Comparison of ENCODE assay signal across 9 cellular contexts in the genomic region with DNA sequence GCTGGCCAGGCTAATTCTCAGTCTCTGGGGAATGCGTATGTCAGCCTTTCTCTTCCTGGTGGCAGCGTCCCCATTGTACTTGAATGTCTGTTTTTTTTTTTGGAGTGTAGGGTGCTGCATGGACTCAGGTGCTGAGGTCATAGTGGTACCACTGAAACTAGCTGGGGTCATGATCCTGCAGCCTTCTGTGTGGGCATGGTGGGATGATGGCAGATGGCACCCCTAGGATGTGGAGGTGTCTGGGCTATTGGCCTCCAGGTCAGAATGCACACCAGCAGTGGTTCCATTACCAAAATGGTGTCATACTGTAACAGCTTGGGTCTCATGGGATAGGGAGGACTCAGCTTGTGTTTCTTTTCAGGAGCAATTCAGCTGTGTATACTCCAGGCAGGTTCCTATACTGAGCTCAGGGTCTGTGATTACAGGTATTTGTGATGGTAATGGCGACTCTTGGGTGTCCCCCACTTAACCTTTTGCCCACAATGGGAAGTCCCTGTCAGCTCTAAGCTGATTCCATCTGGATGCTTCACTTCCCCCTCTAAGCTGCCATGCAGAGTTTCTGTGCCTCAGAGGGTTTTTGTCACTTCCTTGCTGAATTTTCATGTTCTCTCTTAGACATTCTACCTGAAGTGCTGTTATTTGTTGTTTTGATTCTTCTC. TPM values are rescaled to one million over a fixed set of nuclear protein-coding genes. Genes with fewer than 3 reads are reported as not detected.
DNase-seq lines count a peak whose midpoint lies in the region; ATAC-seq and TF ChIP-seq lines count a peak whose summit lies in the region.
"Had no signal": no experiment of that assay in that cellular context is flagged by ENCODE, and none has a peak within 500 bp of the region (broad histone marks: within the 10 kb centered on the region; RNA-seq: fewer than 3 reads in every experiment).

No MANE protein-coding gene starts in this region.

- H3K27me3 Mint-ChIP-seq in activated B cell treated with CpG ODN at 0.5 μM for 24 hours, result no peaks in the 10 kb centered on the region

- no peak overlapping the region for H3K4me2 ChIP-seq in OCI-LY7 (ENCODE audit: low read length)

- H2AFZ ChIP-seq in OCI-LY7 (ENCODE audit: low read length), result no peak overlapping the region

- peaks cover 40% of the 10 kb centered on the region for H3K4me1 Mint-ChIP-seq in activated B cell treated with CpG ODN at 0.5 μM for 24 hours

- no peak overlapping the region for H3K4me3 Mint-ChIP-seq in activated B cell treated with CpG ODN at 0.5 μM for 24 hours

- intact Hi-C loops in activated B cell treated with CpG ODN at 0.5 μM for 24 hours (cut with micrococcal nuclease), result loop anchor here (1.0 to 5.0 kb wide), 2 partner anchors 988 to 1062 kb away; no protein-coding TSS in a partner anchor
- intact Hi-C loops in OCI-LY7 (cut with micrococcal nuclease; ENCODE audit: unreplicated experiment), result loop anchor here (5.0 kb wide), 1 partner anchor 272 kb away; no protein-coding TSS in a partner anchor

- POLR2A ChIA-PET in activated B cell treated with CpG ODN at 0.5 μM for 24 hours (lab: Charles Lee) (interaction anchor here (0.7 to 1.2 kb wide), 3 partner anchors 18 to 987 kb away, joined by 3 to 5 read pairs (median 4); a partner anchor contains a TSS), OCI-LY7 (lab: Charles Lee) (interaction anchor here (1.5 kb wide), 1 partner anchor 9 kb away, joined by 6 read pairs; no protein-coding TSS in a partner anchor)

- CTCF ChIA-PET in activated B cell treated with CpG ODN at 0.5 μM for 24 hours (lab: Charles Lee), result interaction anchor here (0.6 to 1.5 kb wide), 5 partner anchors 15 to 479 kb away, joined by 3 to 5 read pairs (median 4); no protein-coding TSS in a partner anchor
- CTCF ChIA-PET in OCI-LY7 (lab: Charles Lee; ENCODE audit: unreplicated experiment), result interaction anchor here (0.8 kb wide), 1 partner anchor 9 kb away, joined by 3 read pairs; no protein-coding TSS in a partner anchor

- peak overlapping the region; percentile 76 for H3K27ac Mint-ChIP-seq in activated B cell treated with CpG ODN at 0.5 μM for 24 hours

- H3K9me2 ChIP-seq in OCI-LY7 (ENCODE audit: insufficient read depth, low read length), result no peaks in the 10 kb centered on the region

- no peak for TF ChIP-seq CTCF in GM12864 (IDR thresholded peaks at IDR 0.05; ENCODE audit: low read depth, low read length, missing control alignments)
- TF ChIP-seq CTCF in activated B cell treated with CpG ODN at 0.5 μM for 24 hours (IDR thresholded peaks at IDR 0.05), result no peak
- TF ChIP-seq CTCF in OCI-LY7 (conservative IDR thresholded peaks at IDR 0.05; ENCODE audit: low read length), result no peak

- DNase-seq in GM12864 (ENCODE audit: low read depth), result peak; percentile 36
- DNase-seq in activated B cell treated with CpG ODN at 0.5 μM for 24 hours, result no peak
- DNase-seq in NCI-H1105 (lab: John Stamatoyannopoulos, UW), result no peak
- DNase-seq in OCI-LY7 (ENCODE audit: low spot score), result no peak
- no peak for DNase-seq in amniotic stem cell (lab: John Stamatoyannopoulos, UW)
- no peak for DNase-seq in NCI-H1092 treated with DMSO at 0.1 percent for 48 hours (lab: John Stamatoyannopoulos, UW)

- no peak overlapping the region for H3K27ac ChIP-seq in OCI-LY7 (ENCODE audit: low read depth, low read length, poor library complexity, severe bottlenecking)
- H3K27ac ChIP-seq: SJSA1 had no signal

- no peak overlapping the region for H3K4me3 ChIP-seq in GM12864 (ENCODE audit: low read depth, low read length)
- no peak overlapping the region for H3K4me3 ChIP-seq in OCI-LY7 (ENCODE audit: low read depth, low read length, poor library complexity, severe bottlenecking)
- H3K4me3 ChIP-seq: SJSA1 had no signal

- BruUV-seq in OCI-LY7 (replicated peaks; lab: Mats Ljungman, UMichigan), result no TSS peak

- H3K36me3 ChIP-seq in OCI-LY7 (ENCODE audit: insufficient read depth, low read length), result peaks cover 23% of the 10 kb centered on the region
- H3K36me3 ChIP-seq: SJSA1 had no signal

- peaks cover 69% of the 10 kb centered on the region for H3K36me3 Mint-ChIP-seq in activated B cell treated with CpG ODN at 0.5 μM for 24 hours (ENCODE audit: low read depth)

- H3K79me2 ChIP-seq in OCI-LY7 (ENCODE audit: insufficient read depth, low read depth, low read length), result no peaks in the 10 kb centered on the region

- no peaks in the 10 kb centered on the region for H3K4me1 ChIP-seq in OCI-LY7 (ENCODE audit: insufficient read depth, low read length, poor library complexity, severe bottlenecking)
- H3K4me1 ChIP-seq: SJSA1 had no signal

- peaks cover 16% of the 10 kb centered on the region for H3K9me3 Mint-ChIP-seq in activated B cell treated with CpG ODN at 0.5 μM for 24 hours

- no peaks in the 10 kb centered on the region for H4K20me1 ChIP-seq in OCI-LY7 (ENCODE audit: insufficient read depth, low read length)

- ATAC-seq in GM19452 (IDR thresholded peaks at IDR 0.05; ENCODE audit: unreplicated experiment) (peak; percentile 66), HG03039 (IDR thresholded peaks at IDR 0.05; ENCODE audit: unreplicated experiment) (peak; percentile 73), activated B cell treated with CpG ODN at 0.5 μM for 24 hours (ENCODE audit: low read depth) (peak; percentile 56)

- H3K9me3 ChIP-seq in OCI-LY7 (ENCODE audit: low read length), result peaks cover 22% of the 10 kb centered on the region

RNA-seq across cellular contexts. Expression of a gene that starts 17.9 kb away (rescaled TPM):
- total RNA-seq in activated B cell treated with CpG ODN at 0.5 μM for 24 hours (106 and 130 TPM in 2 replicates), OCI-LY7 (2022) (99.9 and 145 TPM in 2 replicates)
- total RNA-seq in OCI-LY7 (2014; rRNA removed; shearing (Covaris generic)), result 55.4 and 81.4 TPM in 2 replicates
